ENCODE assay signal across 9 cellular contexts in genomic region chr4:77821775-77822174, GRCh38. TPM values are rescaled to one million over a fixed set of nuclear protein-coding genes. Genes with fewer than 3 reads are reported as not detected.
DNase-seq lines count a peak whose midpoint lies in the region; ATAC-seq and TF ChIP-seq lines count a peak whose summit lies in the region.
"Had no signal": no experiment of that assay in that cellular context is flagged by ENCODE, and none has a peak within 500 bp of the region (broad histone marks: within the 10 kb centered on the region; RNA-seq: fewer than 3 reads in every experiment).

No MANE protein-coding gene starts in this region.

- H3K36me3 Mint-ChIP-seq in activated naive CD8-positive, alpha-beta T cell treated with anti-CD3 and anti-CD28 coated beads, Interleukin-2, amount 50 U/mL, for 24 hours (ENCODE audit: low read depth), result peaks cover 14% of the 10 kb centered on the region
- no peaks in the 10 kb centered on the region; a peak in 1 of 7 replicates for H3K36me3 Mint-ChIP-seq in H9 (ENCODE audit: insufficient read depth in 1 of 3, low read depth in 3 of 3)

- no peaks in the 10 kb centered on the region for H3K79me1 ChIP-seq in H9 (ENCODE audit: insufficient read depth, low read depth, low read length, poor library complexity, severe bottlenecking)

- no peak overlapping the region for H3T11ph ChIP-seq in H9 (ENCODE audit: low read length)

- no peak overlapping the region for H4K8ac ChIP-seq in H9 (replicated peaks; ENCODE audit: insufficient read length, low read depth, low read length)

- H2BK20ac ChIP-seq in H9 (ENCODE audit: low read depth, low read length, poor library complexity, severe bottlenecking), result no peak overlapping the region

- no peak overlapping the region for H4K5ac ChIP-seq in H9 (ENCODE audit: insufficient read length, low read depth, low read length)

- no peak overlapping the region for H2BK120ac ChIP-seq in H9 (ENCODE audit: low read depth, low read length, poor library complexity, severe bottlenecking)

- H3K9ac ChIP-seq in BLaER1 treated with 17β-estradiol and CSF1 and Interleukin-3, amounts not matched to agents 10 nM and 100 nM, result peak overlapping the region in 3 of 11 experiments; percentile 96 to 97 (median 96); a peak in 2 of 22 replicates
- H3K9ac ChIP-seq in H9 (ENCODE audit: extremely low read depth, insufficient read length, low read length), result no peak overlapping the region

- peak overlapping the region in 9 of 11 experiments; percentile 39 to 96 (median 92); a peak in 12 of 22 replicates for H3K27ac ChIP-seq in BLaER1 treated with 17β-estradiol and CSF1 and Interleukin-3, amounts not matched to agents 10 nM and 100 nM
- peak overlapping the region; percentile 99 for H3K27ac ChIP-seq in neutrophil
- no peak overlapping the region for H3K27ac ChIP-seq in H9 (ENCODE audit: insufficient read length, low read depth, low read length)

- peaks cover 7 to 16% (median 12%) of the 10 kb centered on the region in 11 experiments; a peak in 16 of 22 replicates for H4K20me1 ChIP-seq in BLaER1 treated with 17β-estradiol and CSF1 and Interleukin-3, amounts not matched to agents 10 nM and 100 nM
- H4K20me1 ChIP-seq in H9 (ENCODE audit: control insufficient read depth, insufficient read depth, insufficient read length), result no peaks in the 10 kb centered on the region

- TF ChIP-seq CTCF in neutrophil (IDR thresholded peaks at IDR 0.05) (no peak), H9 (conservative IDR thresholded peaks at IDR 0.05) (no peak)

- peaks cover 55% of the 10 kb centered on the region for H3K4me1 Mint-ChIP-seq in activated naive CD8-positive, alpha-beta T cell treated with anti-CD3 and anti-CD28 coated beads, Interleukin-2, amount 50 U/mL, for 24 hours
- H3K4me1 Mint-ChIP-seq in H9, result peaks cover 14 to 17% of the 10 kb centered on the region in 2 experiments

- WGBS in H9 (ENCODE audit: extremely low coverage, insufficient read length, low lambda C conversion rate), result no CpG with 5 or more reads among the region's 1 CpG

- no peak overlapping the region for H3K14ac ChIP-seq in H9 (ENCODE audit: insufficient read depth, low read length)

- H3K4me3 ChIP-seq in BLaER1 treated with 17β-estradiol and CSF1 and Interleukin-3, amounts not matched to agents 10 nM and 100 nM, result no peak overlapping the region
- H3K4me3 ChIP-seq in neutrophil (ENCODE audit: low read depth in 1 of 2, low read length in 1 of 2), result peak overlapping the region in 1 of 2 experiments; percentile 98

- H3K23ac ChIP-seq in H9 (ENCODE audit: insufficient read length, low read depth, low read length), result no peak overlapping the region

- no peaks in the 10 kb centered on the region for H3K36me3 ChIP-seq in BLaER1 treated with 17β-estradiol and CSF1 and Interleukin-3, amounts not matched to agents 10 nM and 100 nM
- no peaks in the 10 kb centered on the region for H3K36me3 ChIP-seq in neutrophil

- peaks cover 2% of the 10 kb centered on the region for H3K27me3 Mint-ChIP-seq in activated naive CD8-positive, alpha-beta T cell treated with anti-CD3 and anti-CD28 coated beads, Interleukin-2, amount 50 U/mL, for 24 hours
- peaks cover 9% of the 10 kb centered on the region; the same call in 1 of the 2 replicates for H3K27me3 Mint-ChIP-seq in H9 (ENCODE audit: low read depth)

- no peaks in the 10 kb centered on the region for H3K27me3 ChIP-seq in BLaER1 treated with 17β-estradiol and CSF1 and Interleukin-3, amounts not matched to agents 10 nM and 100 nM
- no peaks in the 10 kb centered on the region for H3K27me3 ChIP-seq in neutrophil
- H3K27me3 ChIP-seq in H9 (ENCODE audit: insufficient read depth, low read length), result no peaks in the 10 kb centered on the region

- peaks cover 8% of the 10 kb centered on the region for H3K23me2 ChIP-seq in H9 (ENCODE audit: insufficient read length, low read depth, low read length, poor library complexity, severe bottlenecking)

- H3K4me1 ChIP-seq in BLaER1 treated with 17β-estradiol and CSF1 and Interleukin-3, amounts not matched to agents 10 nM and 100 nM, result peaks cover 23 to 33% (median 26%) of the 10 kb centered on the region in 10 experiments
- H3K4me1 ChIP-seq in neutrophil (ENCODE audit: control insufficient read depth in 1 of 2, insufficient read depth in 1 of 2, low read depth in 1 of 2, low read length in 1 of 2) (peaks cover 35 to 40% of the 10 kb centered on the region in 2 experiments), H9 (ENCODE audit: insufficient read depth, low read length) (no peaks in the 10 kb centered on the region; the same call in 1 of the 2 replicates)

- peak overlapping the region; percentile 100 for H3K4me3 Mint-ChIP-seq in activated naive CD8-positive, alpha-beta T cell treated with anti-CD3 and anti-CD28 coated beads, Interleukin-2, amount 50 U/mL, for 24 hours
- no peak overlapping the region for H3K4me3 Mint-ChIP-seq in H9

- DNase-seq in NAMALWA (ENCODE audit: low spot score), result peak; percentile 45
- DNase-seq in activated naive CD8-positive, alpha-beta T cell treated with anti-CD3 and anti-CD28 coated beads, Interleukin-2, amount 50 U/mL, for 24 hours, result peak; percentile 28
- no peak for DNase-seq in H9
- DNase-seq in NCI-H1105 treated with DMSO at 0.1 percent for 48 hours (lab: John Stamatoyannopoulos, UW), result no peak
- DNase-seq in NCI-H128 (lab: John Stamatoyannopoulos, UW; ENCODE audit: unreplicated experiment), result no peak
- DNase-seq: NCI-H2029 had no signal

- H2AK5ac ChIP-seq in H9 (ENCODE audit: insufficient read length, low read length), result no peak overlapping the region

- no peak overlapping the region for H3K4ac ChIP-seq in H9 (ENCODE audit: low read depth, low read length)

- H3K27ac Mint-ChIP-seq in activated naive CD8-positive, alpha-beta T cell treated with anti-CD3 and anti-CD28 coated beads, Interleukin-2, amount 50 U/mL, for 24 hours, result peak overlapping the region; percentile 95
- no peak overlapping the region for H3K27ac Mint-ChIP-seq in H9

- H3K9me3 Mint-ChIP-seq in activated naive CD8-positive, alpha-beta T cell treated with anti-CD3 and anti-CD28 coated beads, Interleukin-2, amount 50 U/mL, for 24 hours, result no peaks in the 10 kb centered on the region
- peaks cover 0 to 3% of the 10 kb centered on the region in 2 experiments; a peak in 3 of 5 replicates for H3K9me3 Mint-ChIP-seq in H9

- H3K79me2 ChIP-seq in H9 (ENCODE audit: insufficient read depth, low read length), result no peaks in the 10 kb centered on the region; the same call in 1 of the 2 replicates

- H3K56ac ChIP-seq in H9 (ENCODE audit: insufficient read length, low read depth, low read length), result no peak overlapping the region

- H3K9me3 ChIP-seq in BLaER1 treated with 17β-estradiol and CSF1 and Interleukin-3, amounts not matched to agents 10 nM and 100 nM (replicated peaks in 1 of 11), result no peaks in the 10 kb centered on the region
- no peaks in the 10 kb centered on the region for H3K9me3 ChIP-seq in neutrophil
- H3K9me3 ChIP-seq in H9 (ENCODE audit: control insufficient read depth, low read depth, low read length), result no peaks in the 10 kb centered on the region

- peak overlapping the region; percentile 74 to 95 (median 87) for H3K4me2 ChIP-seq in BLaER1 treated with 17β-estradiol and CSF1 and Interleukin-3, amounts not matched to agents 10 nM and 100 nM
- H3K4me2 ChIP-seq in H9 (ENCODE audit: insufficient read depth, insufficient read length, low read length), result no peak overlapping the region

- no peak overlapping the region for H2BK12ac ChIP-seq in H9 (ENCODE audit: insufficient read length, low read depth, low read length)

- no peak overlapping the region for H2BK5ac ChIP-seq in H9 (ENCODE audit: insufficient read length, low read length)

- peak; percentile 9 for ATAC-seq in activated naive CD8-positive, alpha-beta T cell treated with anti-CD3 and anti-CD28 coated beads, Interleukin-2, amount 50 U/mL, for 24 hours
- ATAC-seq in HG02642 (IDR thresholded peaks at IDR 0.05; ENCODE audit: poor library complexity, unreplicated experiment), result no peak

- no peak overlapping the region for H4K91ac ChIP-seq in H9 (ENCODE audit: insufficient read length, low read depth, low read length)

- H2AFZ ChIP-seq in H9 (ENCODE audit: low read length), result no peak overlapping the region

- H2BK15ac ChIP-seq in H9 (ENCODE audit: low read depth, low read length), result no peak overlapping the region

- no peak overlapping the region for H3K18ac ChIP-seq in H9 (ENCODE audit: insufficient read length, low read depth, low read length)

RNA-seq across cellular contexts. Expression of gene CNOT6L, which starts 2.6 kb away (rescaled TPM):
- total RNA-seq in H9 (2021), result 14.5 and 15.9 TPM in 2 replicates

RNA-seq across cellular contexts. Expression of gene MRPL1, which starts 40.9 kb away (rescaled TPM):
- total RNA-seq in H9 (2021), result 39.0 and 46.2 TPM in 2 replicates

Comparison
In these comparisons a context has a peak if more than half of its experiments do, and no peak if none do; other contexts are left out.
1. DNase-seq: peak in NAMALWA (single experiment) and activated naive CD8-positive, alpha-beta T cell treated with anti-CD3 and anti-CD28 coated beads, Interleukin-2, amount 50 U/mL, for 24 hours (single experiment); none in H9 (single experiment), NCI-H1105 treated with DMSO at 0.1 percent for 48 hours (single experiment) and NCI-H128 (single experiment).